In the genomic region with DNA sequence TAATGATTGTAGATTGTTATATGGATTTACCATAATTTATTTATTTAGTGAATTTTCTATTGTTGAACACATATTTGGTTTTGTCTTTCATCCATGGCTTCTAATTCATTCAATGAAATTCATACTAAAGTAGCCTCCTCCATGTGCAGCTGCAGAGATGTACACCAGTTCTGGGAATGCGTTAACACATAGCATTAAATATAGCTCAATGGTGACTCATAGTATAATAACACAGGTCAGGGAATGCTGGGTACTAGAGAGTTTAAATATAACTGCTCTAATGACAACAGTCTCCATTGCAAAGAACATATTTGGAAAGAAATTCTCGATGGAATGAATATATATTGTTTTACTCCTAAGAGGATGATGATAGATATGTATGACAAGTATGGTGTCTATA, we compare ENCODE assay signal across 17 cellular contexts.
DNase-seq lines count a peak whose midpoint lies in the region; ATAC-seq and TF ChIP-seq lines count a peak whose summit lies in the region.
"Had no signal": no experiment of that assay in that cellular context is flagged by ENCODE, and none has a peak within 500 bp of the region (broad histone marks: within the 10 kb centered on the region; RNA-seq: fewer than 3 reads in every experiment).

No MANE protein-coding gene starts in this region.

- intact Hi-C loops in heart left ventricle (cut with DNase I): no loop called here
- intact Hi-C loops in Right ventricle myocardium inferior (cut with DNase I): no loop called here
- intact Hi-C loops in esophagus squamous epithelium (cut with DNase I): no loop called here

- 28 to 42% (median 33%) methylated on average over 2 of the region's 2 CpGs for WGBS in heart left ventricle, 4 donors
- WGBS in esophagus squamous epithelium, 2 donors: 50 to 66% methylated on average over 2 of the region's 2 CpGs

- TF ChIP-seq POLR2A in heart left ventricle (IDR thresholded peaks at IDR 0.05): no peak
- TF ChIP-seq POLR2A in esophagus squamous epithelium (IDR thresholded peaks at IDR 0.05): no peak

- TF ChIP-seq CTCF in heart left ventricle (IDR thresholded peaks at IDR 0.05): no peak
- no peak for TF ChIP-seq CTCF in fibroblast of pulmonary artery (IDR thresholded peaks at IDR 0.05; ENCODE audit: low read length, missing control alignments)
- no peak for TF ChIP-seq CTCF in mesothelial cell of epicardium (IDR thresholded peaks at IDR 0.05; ENCODE audit: unreplicated experiment)
- TF ChIP-seq CTCF in esophagus squamous epithelium (IDR thresholded peaks at IDR 0.05): no peak

- H3K27me3 ChIP-seq in heart left ventricle (no peaks in the 10 kb centered on the region), esophagus squamous epithelium (no peaks in the 10 kb centered on the region)
- H3K27me3 ChIP-seq: hepatocyte had no signal

- ATAC-seq in heart left ventricle (peak in 3 of 4 donors; percentile 57 to 95 (median 92)), Right ventricle myocardium inferior (no peak)
- ATAC-seq: stimulated activated naive CD8-positive, alpha-beta T cell treated with anti-CD3 and anti-CD28 coated beads, Interleukin-15, amount 100 ng/mL, for 72 hours had no signal

- H3K27me3 Mint-ChIP-seq in mesothelial cell of epicardium (ENCODE audit: low read depth): no peaks in the 10 kb centered on the region
- H3K27me3 Mint-ChIP-seq: activated CD4-positive, alpha-beta T cell treated with anti-CD3 and anti-CD28 coated beads, Interleukin-2, amount 10 ng/mL, durations not matched to agents 7 days and 5 days; CD4-positive, alpha-beta memory T cell; stimulated activated naive CD8-positive, alpha-beta T cell treated with anti-CD3 and anti-CD28 coated beads, Interleukin-15, amount 100 ng/mL, for 72 hours had no signal

- H3K4me1 Mint-ChIP-seq in mesothelial cell of epicardium: no peaks in the 10 kb centered on the region
- H3K4me1 Mint-ChIP-seq: activated CD4-positive, alpha-beta T cell treated with anti-CD3 and anti-CD28 coated beads, Interleukin-2, amount 10 ng/mL, durations not matched to agents 7 days and 5 days; CD4-positive, alpha-beta memory T cell; stimulated activated naive CD8-positive, alpha-beta T cell treated with anti-CD3 and anti-CD28 coated beads, Interleukin-15, amount 100 ng/mL, for 72 hours had no signal

- no peak overlapping the region for H3K4me3 ChIP-seq in heart left ventricle
- no peak overlapping the region for H3K4me3 ChIP-seq in fibroblast of pulmonary artery (replicated peaks; ENCODE audit: low read depth, low read length)
- no peak overlapping the region for H3K4me3 ChIP-seq in esophagus squamous epithelium
- H3K4me3 ChIP-seq: hepatocyte had no signal

- H3K9me3 ChIP-seq in heart left ventricle (peaks cover 0 to 3% (median 0%) of the 10 kb centered on the region in 12 donors), esophagus squamous epithelium (no peaks in the 10 kb centered on the region)

- no peak for DNase-seq in heart left ventricle
- DNase-seq in Right ventricle myocardium inferior (ENCODE audit: missing footprints): no peak
- DNase-seq in RKO (ENCODE audit: low spot score): peak; percentile 36
- peak; percentile 36 for DNase-seq in fibroblast of pulmonary artery (ENCODE audit: low read depth)
- DNase-seq in 8988T: no peak
- no peak for DNase-seq in EL
- no peak for DNase-seq in mesothelial cell of epicardium (ENCODE audit: low spot score in 2 of 2, unreplicated experiment in 2 of 2)
- DNase-seq in esophagus squamous epithelium (lab: John Stamatoyannopoulos, UW): no peak
- DNase-seq: activated CD4-positive, alpha-beta T cell treated with anti-CD3 and anti-CD28 coated beads, Interleukin-2, amount 10 ng/mL, durations not matched to agents 7 days and 5 days; CD4-positive, alpha-beta memory T cell; dermis blood vessel endothelial cell; NCI-H1092; NCI-H2081 treated with DMSO at 0.1 percent for 48 hours; NCI-H524 treated with DMSO at 0.1 percent for 48 hours; stimulated activated naive CD8-positive, alpha-beta T cell treated with anti-CD3 and anti-CD28 coated beads, Interleukin-15, amount 100 ng/mL, for 72 hours had no signal

- no peaks in the 10 kb centered on the region for H3K36me3 Mint-ChIP-seq in mesothelial cell of epicardium
- H3K36me3 Mint-ChIP-seq: CD4-positive, alpha-beta memory T cell had no signal

- H3K4me1 ChIP-seq in heart left ventricle (no peaks in the 10 kb centered on the region), esophagus squamous epithelium (no peaks in the 10 kb centered on the region)

- H3K4me3 Mint-ChIP-seq in mesothelial cell of epicardium: no peak overlapping the region
- H3K4me3 Mint-ChIP-seq: activated CD4-positive, alpha-beta T cell treated with anti-CD3 and anti-CD28 coated beads, Interleukin-2, amount 10 ng/mL, durations not matched to agents 7 days and 5 days; CD4-positive, alpha-beta memory T cell; stimulated activated naive CD8-positive, alpha-beta T cell treated with anti-CD3 and anti-CD28 coated beads, Interleukin-15, amount 100 ng/mL, for 72 hours had no signal

- no peak overlapping the region for H3K27ac ChIP-seq in heart left ventricle
- H3K27ac ChIP-seq in esophagus squamous epithelium: no peak overlapping the region
- H3K27ac ChIP-seq: epithelial cell of prostate, hepatocyte had no signal

- H3K36me3 ChIP-seq in heart left ventricle (no peaks in the 10 kb centered on the region), esophagus squamous epithelium (no peaks in the 10 kb centered on the region)

- no peak overlapping the region for H3K27ac Mint-ChIP-seq in mesothelial cell of epicardium
- H3K27ac Mint-ChIP-seq: activated CD4-positive, alpha-beta T cell treated with anti-CD3 and anti-CD28 coated beads, Interleukin-2, amount 10 ng/mL, durations not matched to agents 7 days and 5 days; CD4-positive, alpha-beta memory T cell; stimulated activated naive CD8-positive, alpha-beta T cell treated with anti-CD3 and anti-CD28 coated beads, Interleukin-15, amount 100 ng/mL, for 72 hours had no signal

- H3K9me3 Mint-ChIP-seq in mesothelial cell of epicardium: peaks cover 9% of the 10 kb centered on the region

Comparison
In these comparisons a context has a peak if more than half of its experiments do, and no peak if none do; other contexts are left out.
1. DNase-seq: peak in RKO (single experiment) and fibroblast of pulmonary artery (single experiment); none in heart left ventricle (0 of 5), Right ventricle myocardium inferior (single experiment), 8988T (single experiment), EL (single experiment), mesothelial cell of epicardium (0 of 2) and esophagus squamous epithelium (single experiment).